ENCODE assay signal across 37 cellular contexts in genomic region chr17:76635039-76635438, GRCh38. TPM values are rescaled to one million over a fixed set of nuclear protein-coding genes. Genes with fewer than 3 reads are reported as not detected.
DNase-seq lines count a peak whose midpoint lies in the region; ATAC-seq and TF ChIP-seq lines count a peak whose summit lies in the region.
"Had no signal": no experiment of that assay in that cellular context is flagged by ENCODE, and none has a peak within 500 bp of the region (broad histone marks: within the 10 kb centered on the region; RNA-seq: fewer than 3 reads in every experiment).

No MANE protein-coding gene starts in this region.

- POLR2A ChIA-PET in Caco-2 (lab: Charles Lee), result no interaction called here

- no peaks in the 10 kb centered on the region for H3K27me3 ChIP-seq in Caco-2 (replicated peaks; ENCODE audit: control insufficient read depth, insufficient read depth, low read length)
- H3K27me3 ChIP-seq: right atrium auricular region, uterus had no signal

- peaks cover 55% of the 10 kb centered on the region for H3K4me1 Mint-ChIP-seq in Caco-2 (ENCODE audit: low read depth, unreplicated experiment)

- no TSS peak for BruUV-seq in Caco-2 (replicated peaks; lab: Mats Ljungman, UMichigan)

- no peak for DNase-seq in Caco-2
- DNase-seq in M059J (ENCODE audit: low read depth), result peak; percentile 12
- peak; percentile 26 for DNase-seq in astrocyte of the hippocampus (ENCODE audit: low read depth, low spot score)
- no peak for DNase-seq in NCI-H1092 treated with DMSO at 0.1 percent for 48 hours (lab: John Stamatoyannopoulos, UW)
- no peak for DNase-seq in KG1 (lab: John Stamatoyannopoulos, UW)
- DNase-seq in epidermal melanocyte (ENCODE audit: insufficient read length, low spot score), result no peak
- DNase-seq: 8988T; activated CD4-positive, alpha-beta T cell treated with anti-CD3 and anti-CD28 coated beads for 4 hours; activated effector memory CD4-positive, alpha-beta T cell treated with Interleukin-2 at 50 U/mL for 16 hours; Calu3; central memory CD4-positive, alpha-beta T cell; DMS79; endodermal cell; hippocampal formation; left cardiac atrium; NCI-H1436; NCI-H2081 treated with DMSO at 0.1 percent for 48 hours; NCI-H2227 treated with DMSO at 0.1 percent for 48 hours; NCI-H526; SHP77; stimulated activated CD4-positive, alpha-beta T cell treated with anti-CD3 and anti-CD28 coated beads, Interleukin-2, amount 100 ng/mL, for 48 hours; stimulated activated naive CD8-positive, alpha-beta T cell treated with anti-CD3 and anti-CD28 coated beads, Interleukin-15, amount 100 ng/mL, for 72 hours; SW 1271; T-helper 9 cell; uterus had no signal

- peaks cover 74% of the 10 kb centered on the region for H3K4me1 ChIP-seq in Caco-2
- no peaks in the 10 kb centered on the region for H3K4me1 ChIP-seq in mesodermal cell (ENCODE audit: control insufficient read depth, insufficient read depth, low read length, poor library complexity, severe bottlenecking)
- H3K4me1 ChIP-seq: esophagus muscularis mucosa, right atrium auricular region, uterus had no signal

- CTCF ChIA-PET in Caco-2 (lab: Charles Lee), result interaction anchor here (0.6 to 0.7 kb wide), 2 partner anchors 15 to 23 kb away, joined by 4 read pairs; no protein-coding TSS in a partner anchor

- WGBS in mesodermal cell (ENCODE audit: insufficient coverage in 2 of 2), 2 experiments, result 91 to 94% methylated on average over 5 of the region's 5 CpGs

- no peak overlapping the region for H3K4me3 Mint-ChIP-seq in Caco-2 (ENCODE audit: unreplicated experiment)
- H3K4me3 Mint-ChIP-seq: dendritic cell treated with granulocyte-macrophage colony-stimulating factor and Interleukin-4, amounts not matched to agents 40 ng/mL and 50 ng/mL, for 4 days; endodermal cell; neural crest cell; stimulated activated naive CD8-positive, alpha-beta T cell treated with anti-CD3 and anti-CD28 coated beads, Interleukin-15, amount 100 ng/mL, for 72 hours had no signal

- H3K9me3 ChIP-seq in Caco-2 (no peaks in the 10 kb centered on the region), mesodermal cell (ENCODE audit: control insufficient read depth, low read length) (no peaks in the 10 kb centered on the region)
- H3K9me3 ChIP-seq: esophagus muscularis mucosa, right atrium auricular region, thoracic aorta, uterus had no signal

- H3K27ac ChIP-seq in mesodermal cell (ENCODE audit: low read depth, low read length, severe bottlenecking), result peak overlapping the region; percentile 24
- H3K27ac ChIP-seq: esophagus muscularis mucosa, right atrium auricular region, thoracic aorta, uterus, VCaP had no signal

- intact Hi-C loops in Caco-2 (cut with micrococcal nuclease; ENCODE audit: unreplicated experiment), result no loop called here

- H3K4me3 ChIP-seq in Caco-2 (ENCODE audit: low read depth, low read length), result no peak overlapping the region
- no peak overlapping the region for H3K4me3 ChIP-seq in mesodermal cell (ENCODE audit: extremely low read depth, insufficient read depth, low read length, poor library complexity, severe bottlenecking)
- H3K4me3 ChIP-seq: esophagus muscularis mucosa, right atrium auricular region, thoracic aorta, uterus had no signal

- H3K36me3 ChIP-seq in Caco-2 (ENCODE audit: control insufficient read depth, insufficient read depth, low read length), result no peaks in the 10 kb centered on the region
- H3K36me3 ChIP-seq in mesodermal cell (ENCODE audit: control insufficient read depth, insufficient read depth, low read length), result no peaks in the 10 kb centered on the region
- H3K36me3 ChIP-seq: esophagus muscularis mucosa, right atrium auricular region, thoracic aorta, uterus had no signal

- no peaks in the 10 kb centered on the region for H3K9me3 Mint-ChIP-seq in Caco-2 (ENCODE audit: unreplicated experiment)
- H3K9me3 Mint-ChIP-seq: activated naive CD4-positive, alpha-beta T cell treated with anti-CD3 and anti-CD28 coated beads, Interleukin-2, amount 50 U/mL, for 72 hours; dendritic cell treated with granulocyte-macrophage colony-stimulating factor and Interleukin-4, amounts not matched to agents 40 ng/mL and 50 ng/mL, for 4 days; endodermal cell; neural crest cell; stimulated activated naive CD8-positive, alpha-beta T cell treated with anti-CD3 and anti-CD28 coated beads, Interleukin-15, amount 100 ng/mL, for 72 hours had no signal

- H3K27ac Mint-ChIP-seq in Caco-2 (ENCODE audit: unreplicated experiment), result peak overlapping the region; percentile 81
- H3K27ac Mint-ChIP-seq: activated naive CD4-positive, alpha-beta T cell treated with anti-CD3 and anti-CD28 coated beads, Interleukin-2, amount 50 U/mL, for 72 hours; dendritic cell treated with granulocyte-macrophage colony-stimulating factor and Interleukin-4, amounts not matched to agents 40 ng/mL and 50 ng/mL, for 4 days; endodermal cell; stimulated activated naive CD8-positive, alpha-beta T cell treated with anti-CD3 and anti-CD28 coated beads, Interleukin-15, amount 100 ng/mL, for 72 hours had no signal

- H3K27me3 Mint-ChIP-seq in Caco-2 (ENCODE audit: insufficient read depth, unreplicated experiment), result no peaks in the 10 kb centered on the region
- H3K27me3 Mint-ChIP-seq: stimulated activated naive CD8-positive, alpha-beta T cell treated with anti-CD3 and anti-CD28 coated beads, Interleukin-15, amount 100 ng/mL, for 72 hours had no signal

- TF ChIP-seq CTCF in Caco-2 (IDR thresholded peaks at IDR 0.05; ENCODE audit: insufficient read depth in 1 of 2, low read depth in 1 of 2, low read length in 1 of 2, severe bottlenecking in 1 of 2, unreplicated experiment in 1 of 2), result no peak

- H3K36me3 Mint-ChIP-seq in Caco-2 (ENCODE audit: insufficient read depth, unreplicated experiment), result peaks cover 9% of the 10 kb centered on the region
- H3K36me3 Mint-ChIP-seq: activated naive CD4-positive, alpha-beta T cell treated with anti-CD3 and anti-CD28 coated beads, Interleukin-2, amount 50 U/mL, for 72 hours had no signal

- no peak for ATAC-seq in HG03457 (IDR thresholded peaks at IDR 0.05; ENCODE audit: unreplicated experiment)
- ATAC-seq: left cardiac atrium; stimulated activated naive CD8-positive, alpha-beta T cell treated with anti-CD3 and anti-CD28 coated beads, Interleukin-15, amount 100 ng/mL, for 72 hours had no signal

RNA-seq across cellular contexts. Expression of gene ST6GALNAC1, which starts 8.5 kb away (rescaled TPM):
- 1.6 and 1.7 TPM in 2 replicates for total RNA-seq in Caco-2 (2022)
- total RNA-seq in M059J (2014; rRNA removed; shearing (Covaris generic)), result not detected in 2 replicates
- 0.15 TPM for polyA plus RNA-seq in mesodermal cell (2013, experiment 1 of 2)
- not detected for polyA plus RNA-seq in mesodermal cell (2013, experiment 2 of 2)
- total RNA-seq: endodermal cell, H4, lung microvascular endothelial cell, neural crest cell had no signal

RNA-seq across cellular contexts. Expression of gene ST6GALNAC2, which starts 49.4 kb away (rescaled TPM):
- total RNA-seq in Caco-2 (2022), result 0.77 and 2.5 TPM in 2 replicates
- total RNA-seq in M059J (2014; rRNA removed; shearing (Covaris generic)), result 2.1 and 5.9 TPM in 2 replicates
- 0.52 TPM for polyA plus RNA-seq in mesodermal cell (2013, experiment 1 of 2)
- polyA plus RNA-seq in mesodermal cell (2013, experiment 2 of 2), result 0.25 TPM
- total RNA-seq: activated naive CD4-positive, alpha-beta T cell treated with anti-CD3 and anti-CD28 coated beads, Interleukin-2, amount 50 U/mL, for 72 hours; frontal cortex; lung microvascular endothelial cell had no signal

Comparison
In these comparisons a context has a peak if more than half of its experiments do, and no peak if none do; other contexts are left out.
1. DNase-seq: peak in M059J (single experiment) and astrocyte of the hippocampus (single experiment); none in Caco-2 (0 of 2), NCI-H1092 treated with DMSO at 0.1 percent for 48 hours (single experiment), KG1 (single experiment) and epidermal melanocyte (single experiment).